ENCODE assay signal across 7 cellular contexts in genomic region chr16:22510591-22510990, GRCh38. TPM values are rescaled to one million over a fixed set of nuclear protein-coding genes. Genes with fewer than 3 reads are reported as not detected.
DNase-seq lines count a peak whose midpoint lies in the region; ATAC-seq and TF ChIP-seq lines count a peak whose summit lies in the region.
"Not testable (repeated sequence)": the region's sequence is repeated elsewhere in the genome, so short reads cannot be mapped to it uniquely, and the experiment has no call there.

TSS of gene NPIPB5 (plus strand) at chr16:22510891. CDS start at chr16:22513802, 2,911 bp downstream.

- H3K36me3 Mint-ChIP-seq in activated CD4-positive, alpha-beta memory T cell treated with anti-CD3 and anti-CD28 coated beads for 36 hours; MCF 10A (ENCODE audit: insufficient read depth, unreplicated experiment); neural crest cell (ENCODE audit: low read depth): not testable (repeated sequence)

- not testable (repeated sequence) for TF ChIP-seq CTCF in IMR-90 (conservative IDR thresholded peaks at IDR 0.05; ENCODE audit: low read depth, low read length); MCF 10A (IDR thresholded peaks at IDR 0.05; ENCODE audit: unreplicated experiment); fibroblast of villous mesenchyme (IDR thresholded peaks at IDR 0.05; ENCODE audit: insufficient read depth, low read depth, low read length); neural crest cell (conservative IDR thresholded peaks at IDR 0.05); subcutaneous adipose tissue (IDR thresholded peaks at IDR 0.05; ENCODE audit: low read depth)

- not testable (repeated sequence) for DNase-seq in IMR-90; activated CD4-positive, alpha-beta memory T cell treated with anti-CD3 and anti-CD28 coated beads for 36 hours; MCF 10A (ENCODE audit: unreplicated experiment); fibroblast of villous mesenchyme (ENCODE audit: low read depth); left lobe of liver (ENCODE audit: low spot score); neural crest cell (ENCODE audit: low read depth, low spot score)

- not testable (repeated sequence) for H3K9me3 ChIP-seq in IMR-90 (ENCODE audit: control insufficient read depth, insufficient read depth, low read length)

- in situ Hi-C loops in IMR-90 (cut with MboI; ENCODE audit: low sequenced_read_pairs), result not testable (repeated sequence)

- H3K18ac ChIP-seq in IMR-90 (ENCODE audit: low read depth, low read length), result not testable (repeated sequence)

- POLR2A ChIA-PET in IMR-90 (lab: Charles Lee; ENCODE audit: unreplicated experiment); activated CD4-positive, alpha-beta memory T cell treated with anti-CD3 and anti-CD28 coated beads for 36 hours (lab: Charles Lee); MCF 10A (lab: Yijun Ruan, JAX): not testable (repeated sequence)

- H4K91ac ChIP-seq in IMR-90 (ENCODE audit: insufficient read depth, low read depth, low read length), result not testable (repeated sequence)

- H4K8ac ChIP-seq in IMR-90 (ENCODE audit: low read depth in 2 of 2, low read length in 2 of 2), result not testable (repeated sequence)

- not testable (repeated sequence) for H3K4me3 Mint-ChIP-seq in activated CD4-positive, alpha-beta memory T cell treated with anti-CD3 and anti-CD28 coated beads for 36 hours; MCF 10A (ENCODE audit: unreplicated experiment); neural crest cell

- H3K4me1 Mint-ChIP-seq in activated CD4-positive, alpha-beta memory T cell treated with anti-CD3 and anti-CD28 coated beads for 36 hours (ENCODE audit: low read depth); MCF 10A (ENCODE audit: insufficient read depth, unreplicated experiment); neural crest cell: not testable (repeated sequence)

- CTCF ChIA-PET in IMR-90 (lab: Yijun Ruan, JAX); activated CD4-positive, alpha-beta memory T cell treated with anti-CD3 and anti-CD28 coated beads for 36 hours (lab: Charles Lee); MCF 10A (lab: Yijun Ruan, JAX): not testable (repeated sequence)

- not testable (repeated sequence) for H3K27me3 ChIP-seq in IMR-90 (ENCODE audit: control insufficient read depth, insufficient read depth, low read length)

- H3K4ac ChIP-seq in IMR-90 (ENCODE audit: low read depth, low read length), result not testable (repeated sequence)

- H3K9me1 ChIP-seq in IMR-90 (ENCODE audit: insufficient read depth, low read length), result not testable (repeated sequence)

- not testable (repeated sequence) for H3K9ac ChIP-seq in IMR-90 (ENCODE audit: low read depth, low read length)

- H3K27ac ChIP-seq in IMR-90 (ENCODE audit: insufficient read depth, low read length), result not testable (repeated sequence)

- not testable (repeated sequence) for H2BK120ac ChIP-seq in IMR-90 (ENCODE audit: low read depth, low read length)

- WGBS in IMR-90 (ENCODE audit: extremely low coverage in 2 of 2, insufficient read length in 1 of 2), 2 experiments, result no CpG with 5 or more reads among the region's 4 CpGs

- not testable (repeated sequence) for H2AK9ac ChIP-seq in IMR-90 (replicated peaks; ENCODE audit: low read depth, low read length, poor library complexity)

- dilution Hi-C loops in IMR-90 (cut with HindIII; ENCODE audit: low sequenced_read_pairs, unreplicated experiment), result not testable (repeated sequence)

- H3K36me3 ChIP-seq in IMR-90 (ENCODE audit: control insufficient read depth, insufficient read depth, low read length), result not testable (repeated sequence)

- not testable (repeated sequence) for H3K4me1 ChIP-seq in IMR-90 (ENCODE audit: control insufficient read depth, insufficient read depth, low read length)

- not testable (repeated sequence) for H4K5ac ChIP-seq in IMR-90 (ENCODE audit: low read depth, low read length)

- ATAC-seq in IMR-90 (ENCODE audit: low read depth); left lobe of liver: not testable (repeated sequence)

- not testable (repeated sequence) for H3K4me2 ChIP-seq in IMR-90 (ENCODE audit: low read depth, low read length)

- H2AFZ ChIP-seq in IMR-90 (replicated peaks; ENCODE audit: low read length, poor library complexity), result not testable (repeated sequence)

- TF ChIP-seq RAD21 in IMR-90 (IDR thresholded peaks at IDR 0.05; ENCODE audit: low read length), result not testable (repeated sequence)

- not testable (repeated sequence) for H2BK20ac ChIP-seq in IMR-90 (ENCODE audit: low read depth, low read length)

- TF ChIP-seq POLR2A in IMR-90 (IDR thresholded peaks at IDR 0.05; ENCODE audit: low read depth, low read length), result not testable (repeated sequence)

- H3K14ac ChIP-seq in IMR-90 (replicated peaks; ENCODE audit: low read depth, low read length), result not testable (repeated sequence)

- H3K56ac ChIP-seq in IMR-90 (ENCODE audit: extremely low read depth, insufficient read depth, low read length), result not testable (repeated sequence)

- not testable (repeated sequence) for H2BK5ac ChIP-seq in IMR-90 (ENCODE audit: low read depth, low read length, poor library complexity, severe bottlenecking)

- H3K4me3 ChIP-seq in IMR-90 (ENCODE audit: insufficient read depth, low read depth, low read length); fibroblast of villous mesenchyme (ENCODE audit: low read depth, low read length): not testable (repeated sequence)

- not testable (repeated sequence) for H3K27me3 Mint-ChIP-seq in activated CD4-positive, alpha-beta memory T cell treated with anti-CD3 and anti-CD28 coated beads for 36 hours; MCF 10A (ENCODE audit: insufficient read depth, unreplicated experiment); neural crest cell (ENCODE audit: low read depth)

- H3K27ac Mint-ChIP-seq in activated CD4-positive, alpha-beta memory T cell treated with anti-CD3 and anti-CD28 coated beads for 36 hours; MCF 10A (ENCODE audit: low read depth, unreplicated experiment); neural crest cell (ENCODE audit: unreplicated experiment): not testable (repeated sequence)

- H4K20me1 ChIP-seq in IMR-90 (ENCODE audit: insufficient read depth, low read length), result not testable (repeated sequence)

- not testable (repeated sequence) for H2AK5ac ChIP-seq in IMR-90 (ENCODE audit: low read depth, low read length)

- BruUV-seq in IMR-90 (replicated peaks; lab: Mats Ljungman, UMichigan); MCF 10A (replicated peaks; lab: Mats Ljungman, UMichigan): not testable (repeated sequence)

- not testable (repeated sequence) for H3K79me1 ChIP-seq in IMR-90 (ENCODE audit: low read depth in 1 of 2, low read length in 2 of 2)

- H2BK15ac ChIP-seq in IMR-90 (ENCODE audit: low read depth, low read length), result not testable (repeated sequence)

- H3K23ac ChIP-seq in IMR-90 (ENCODE audit: low read depth, low read length), result not testable (repeated sequence)

- intact Hi-C loops in IMR-90 (cut with micrococcal nuclease); activated CD4-positive, alpha-beta memory T cell treated with anti-CD3 and anti-CD28 coated beads for 36 hours (cut with micrococcal nuclease); MCF 10A (cut with micrococcal nuclease): not testable (repeated sequence)

- not testable (repeated sequence) for H3K9me3 Mint-ChIP-seq in activated CD4-positive, alpha-beta memory T cell treated with anti-CD3 and anti-CD28 coated beads for 36 hours; MCF 10A (ENCODE audit: unreplicated experiment); neural crest cell

RNA-seq across cellular contexts. Expression of gene NPIPB5, which starts in this region (rescaled TPM):
- 29.8 and 32.2 TPM in 2 replicates for total RNA-seq in IMR-90 (2012; rRNA removed)
- polyA plus RNA-seq in IMR-90 (2012; rRNA removed), result 49.5 and 56.6 TPM in 2 replicates
- polyA plus RNA-seq in IMR-90 (2012; cell fraction: cytosol; rRNA removed), result 15.1 and 16.0 TPM in 2 replicates
- polyA plus RNA-seq in IMR-90 (2012; cell fraction: nucleus; rRNA removed; ENCODE audit: low replicate concordance), result 505 and 529 TPM in 2 replicates
- 100 to 1,000 TPM; 122 to 132 TPM for total RNA-seq in activated CD4-positive, alpha-beta memory T cell treated with anti-CD3 and anti-CD28 coated beads for 36 hours
- 271 and 272 TPM in 2 replicates for total RNA-seq in MCF 10A (2022)
- 130 and 165 TPM in 2 replicates for total RNA-seq in fibroblast of villous mesenchyme
- total RNA-seq in left lobe of liver, result 81.3 TPM
- 142 and 159 TPM in 2 replicates for total RNA-seq in neural crest cell
- 100 to 1,000 TPM; 239 to 638 (median 318) TPM for total RNA-seq in subcutaneous adipose tissue
